8 cellular contexts compared by ENCODE assay signal in genomic region chr6:75208564-75209431, GRCh38.
A peak's percentile ranks its signal among the peaks of the same experiment; 100 is the strongest.
DNase-seq lines count a peak whose midpoint lies in the region; ATAC-seq and TF ChIP-seq lines count a peak whose summit lies in the region.

No MANE protein-coding gene starts in this region.

- peak; percentile 86 for TF ChIP-seq CTCF in C4-2B (conservative IDR thresholded peaks at IDR 0.05)

- H3K36me3 Mint-ChIP-seq in memory B cell: no peaks in the 10 kb centered on the region

- no peak overlapping the region for H3K27ac Mint-ChIP-seq in memory B cell

- H3K27me3 Mint-ChIP-seq in memory B cell: peaks cover 37% of the 10 kb centered on the region

- ATAC-seq in GM19324 (IDR thresholded peaks at IDR 0.05; ENCODE audit: low FRiP score, unreplicated experiment) (peak; percentile 77), HG03439 (IDR thresholded peaks at IDR 0.05; ENCODE audit: unreplicated experiment) (peak; percentile 78), memory B cell (ENCODE audit: low read depth) (peak; percentile 77)

- peak; percentile 61 to 79 for DNase-seq in NCI-H524 (lab: John Stamatoyannopoulos, UW)
- DNase-seq in activated CD4-positive, alpha-beta T cell treated with anti-CD3 and anti-CD28 coated beads, Interleukin-2, amount 50 U/mL, for 24 hours (ENCODE audit: low read depth in 1 of 2, low spot score in 1 of 2): peak; percentile 76 to 77
- peak; percentile 91 for DNase-seq in ecto neural progenitor cell (ENCODE audit: low spot score)
- DNase-seq in memory B cell (ENCODE audit: low spot score in 2 of 2): peak; percentile 78 to 81
- peak; percentile 63 for DNase-seq in stimulated activated CD8-positive, alpha-beta memory T cell treated with anti-CD3 and anti-CD28 coated beads, Interleukin-15, amount 100 ng/mL, for 24 hours (ENCODE audit: low read depth)

- no peaks in the 10 kb centered on the region for H3K9me3 Mint-ChIP-seq in memory B cell

- peaks cover 35% of the 10 kb centered on the region for H3K4me1 Mint-ChIP-seq in memory B cell

- H3K27ac ChIP-seq in C4-2B: no peak overlapping the region

- H3K4me3 Mint-ChIP-seq in memory B cell: peak overlapping the region; percentile 70
